ENCODE assay signal across 8 cellular contexts in genomic region chr2:86038291-86039081, GRCh38.
DNase-seq lines count a peak whose midpoint lies in the region; ATAC-seq, FAIRE-seq and TF ChIP-seq lines count a peak whose summit lies in the region.

No MANE protein-coding gene starts in this region.

- ATAC-seq in GM21737 (IDR thresholded peaks at IDR 0.05; ENCODE audit: unreplicated experiment), result no peak

- peak overlapping the region; percentile 32 for H3K27ac ChIP-seq in angular gyrus (ENCODE audit: low read depth, low read length)
- peak overlapping the region; percentile 96 for H3K27ac ChIP-seq in mesenchymal stem cell (ENCODE audit: low read length, poor library complexity, severe bottlenecking)
- H3K27ac ChIP-seq in brain microvascular endothelial cell, result no peak overlapping the region

- WGBS in mesenchymal stem cell, result 93% methylated on average over 12 of the region's 12 CpGs

- peak overlapping the region in 1 of 2 experiments; percentile 76 for H3K4ac ChIP-seq in mesenchymal stem cell (ENCODE audit: low read depth in 1 of 2, low read length in 2 of 2)

- peak overlapping the region; percentile 9 to 82 for H2BK12ac ChIP-seq in mesenchymal stem cell (ENCODE audit: low read length in 2 of 2)

- peak overlapping the region in 1 of 2 experiments; percentile 44 for H3K14ac ChIP-seq in mesenchymal stem cell (ENCODE audit: low read length in 2 of 2)

- in situ Hi-C loops in brain microvascular endothelial cell (cut with HindIII; ENCODE audit: low pct_ligation_motif_present, low sequenced_read_pairs), result no loop called here

- H3K4me1 ChIP-seq in mesenchymal stem cell (ENCODE audit: control insufficient read depth, insufficient read depth, low read depth, low read length), result peaks cover 38% of the 10 kb centered on the region

- H4K8ac ChIP-seq in mesenchymal stem cell (ENCODE audit: low read length), result peak overlapping the region; percentile 62

- H3K9ac ChIP-seq in mesenchymal stem cell (ENCODE audit: low read length), result peak overlapping the region; percentile 84

- no peak overlapping the region for H2BK15ac ChIP-seq in mesenchymal stem cell (ENCODE audit: low read depth, poor library complexity, severe bottlenecking)

- H3K4me2 ChIP-seq in mesenchymal stem cell (ENCODE audit: low read length, poor library complexity, severe bottlenecking), result no peak overlapping the region

- no peak overlapping the region for H2BK120ac ChIP-seq in mesenchymal stem cell (ENCODE audit: low read depth, low read length)

- H3K4me3 ChIP-seq in mesenchymal stem cell (ENCODE audit: insufficient read depth in 1 of 2, low read depth in 1 of 2, low read length in 2 of 2), result no peak overlapping the region
- no peak overlapping the region for H3K4me3 ChIP-seq in brain microvascular endothelial cell (ENCODE audit: low read depth, low read length)

- peak; percentile 96 for FAIRE-seq in GM19239 (lab: Jason Lieb, UNC)

- H3K36me3 ChIP-seq in mesenchymal stem cell (ENCODE audit: control insufficient read depth in 1 of 2, insufficient read depth in 2 of 2, low read depth in 1 of 2, low read length in 2 of 2) (peaks cover 60 to 71% of the 10 kb centered on the region in 2 experiments), brain microvascular endothelial cell (replicated peaks) (peaks cover 60% of the 10 kb centered on the region)

- H3K27me3 ChIP-seq in mesenchymal stem cell (ENCODE audit: control insufficient read depth in 1 of 2, insufficient read depth in 1 of 2, low read length in 2 of 2) (no peaks in the 10 kb centered on the region), brain microvascular endothelial cell (replicated peaks) (no peaks in the 10 kb centered on the region)

- H2BK5ac ChIP-seq in mesenchymal stem cell (ENCODE audit: low read depth, low read length, poor library complexity, severe bottlenecking), result no peak overlapping the region

- H3K23ac ChIP-seq in mesenchymal stem cell (ENCODE audit: low read length in 2 of 2), result no peak overlapping the region

- H3K9me3 ChIP-seq in mesenchymal stem cell (ENCODE audit: control insufficient read depth, low read length), result no peaks in the 10 kb centered on the region

- DNase-seq in GM19239 (ENCODE audit: insufficient read length, low spot score), result peak; percentile 46
- peak; percentile 67 for DNase-seq in SKM-1 (lab: John Stamatoyannopoulos, UW; ENCODE audit: unreplicated experiment)
- DNase-seq in mesenchymal stem cell, result peak; percentile 69
- peak; percentile 82 for DNase-seq in stromal cell of bone marrow (ENCODE audit: low read depth)
- DNase-seq in brain microvascular endothelial cell, result no peak
- no peak for DNase-seq in anterior cingulate cortex (lab: John Stamatoyannopoulos, UW)

- H3K18ac ChIP-seq in mesenchymal stem cell (ENCODE audit: low read depth in 1 of 2, low read length in 2 of 2), result peak overlapping the region; percentile 10 to 88

- H4K91ac ChIP-seq in mesenchymal stem cell (ENCODE audit: low read length), result peak overlapping the region; percentile 56

- no peak overlapping the region for H2AFZ ChIP-seq in mesenchymal stem cell (ENCODE audit: low read depth, low read length)

- peaks cover 8% of the 10 kb centered on the region for H3K79me1 ChIP-seq in mesenchymal stem cell (replicated peaks; ENCODE audit: low read length, poor library complexity, severe bottlenecking)

- peak overlapping the region; percentile 55 for H2AK5ac ChIP-seq in mesenchymal stem cell (ENCODE audit: low read length, severe bottlenecking)

- no peak for TF ChIP-seq CTCF in brain microvascular endothelial cell (IDR thresholded peaks at IDR 0.05; ENCODE audit: low read depth, low read length, missing control alignments)

Comparison
In these comparisons a context has a peak if more than half of its experiments do, and no peak if none do; other contexts are left out.
1. DNase-seq: peak in GM19239 (single experiment), SKM-1 (single experiment), mesenchymal stem cell (single experiment) and stromal cell of bone marrow (single experiment); none in brain microvascular endothelial cell (single experiment) and anterior cingulate cortex (0 of 58).